Comparison of ENCODE assay signal across 9 cellular contexts in the genomic region with DNA sequence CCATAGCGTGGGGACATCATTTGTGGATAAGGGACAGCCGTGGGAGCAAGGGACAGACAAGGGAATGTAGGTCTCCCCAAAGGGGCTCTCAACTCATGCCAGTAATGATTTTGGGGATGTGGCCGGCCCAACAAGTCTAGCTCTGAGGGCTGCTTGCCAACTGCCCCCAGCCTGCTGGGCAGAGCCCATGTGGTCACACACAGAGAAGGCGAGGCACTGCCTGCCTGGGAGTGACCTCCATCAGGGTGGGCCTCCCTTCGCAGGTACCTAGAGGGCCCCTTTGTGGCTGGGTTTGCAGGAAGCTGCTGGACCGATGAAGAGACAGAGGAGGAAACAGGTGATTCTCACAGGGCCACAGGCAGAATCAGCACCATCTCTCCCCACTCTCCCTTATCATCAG.
"Had no signal": no experiment of that assay in that cellular context is flagged by ENCODE, and none has a peak within 500 bp of the region (broad histone marks: within the 10 kb centered on the region; RNA-seq: fewer than 3 reads in every experiment).

No MANE protein-coding gene starts in this region.

- ATAC-seq: HCT116, HepG2 had no signal

- DNase-seq: GM23248, GOT3, HFFc6, KBM-7 had no signal

- H3K4me1 ChIP-seq: HAP-1 had no signal

- H3K9me3 ChIP-seq: HAP-1 had no signal

- H3K27ac ChIP-seq: GM23248, HL-60 had no signal

- H3K36me3 ChIP-seq: HAP-1 had no signal

- H3K4me3 Mint-ChIP-seq: HFFc6, IgD-negative memory B cell had no signal

- H3K9me3 Mint-ChIP-seq: IgD-negative memory B cell had no signal

- H3K9ac ChIP-seq: GM23248 had no signal

- H3K4me3 ChIP-seq: GM23248, HAP-1 had no signal

- H3K27ac Mint-ChIP-seq: HFFc6, IgD-negative memory B cell had no signal
